In the genomic region with DNA sequence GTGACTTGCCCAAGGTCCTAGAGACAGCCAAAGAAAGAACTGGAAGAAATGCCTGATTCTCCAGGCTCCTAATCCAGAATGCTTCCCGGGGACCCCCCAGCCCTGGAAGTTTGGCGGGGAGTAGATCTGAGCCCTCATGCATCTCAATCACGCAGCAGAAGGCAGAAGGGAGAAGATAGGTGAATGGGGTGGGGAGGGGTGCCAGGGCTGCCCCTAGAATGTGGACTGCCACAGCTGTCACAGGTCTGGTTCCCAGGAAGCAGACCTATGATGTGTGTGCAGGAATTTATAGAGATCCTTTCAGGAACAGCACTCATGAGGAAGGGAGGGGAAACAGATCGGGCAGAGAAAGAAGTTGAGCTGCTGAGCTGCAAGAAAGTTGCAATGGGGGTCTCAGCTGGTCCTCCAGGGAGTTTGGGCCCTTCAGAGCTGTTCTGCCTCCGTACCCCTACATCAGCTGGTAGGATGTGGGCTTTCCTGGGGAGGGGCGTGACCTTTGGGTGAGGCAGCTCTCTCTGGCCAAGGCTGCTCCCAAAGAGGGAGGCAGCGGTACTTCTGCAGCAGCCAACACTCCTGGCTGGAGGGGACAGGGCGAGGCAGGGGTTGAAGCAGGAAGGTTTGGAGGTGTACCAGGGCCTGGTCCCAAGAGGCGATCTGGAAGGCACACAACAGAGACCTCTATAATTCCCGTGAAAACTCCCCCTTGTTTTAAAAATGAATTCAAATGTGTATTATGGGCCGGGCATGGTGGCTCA, we compare ENCODE assay signal across 6 cellular contexts. TPM values are rescaled to one million over a fixed set of nuclear protein-coding genes. Genes with fewer than 3 reads are reported as not detected.
"Had no signal": no experiment of that assay in that cellular context is flagged by ENCODE, and none has a peak within 500 bp of the region (broad histone marks: within the 10 kb centered on the region; RNA-seq: fewer than 3 reads in every experiment).

No MANE protein-coding gene starts in this region.

- H3K4me1 Mint-ChIP-seq: GM23338 had no signal

- H3K4me2 ChIP-seq: GM23338 had no signal

- ATAC-seq: GM23338, HCT116, K562 had no signal

- H2AFZ ChIP-seq: GM23338 had no signal

- DNase-seq: H9, HFFc6, IMR-90 had no signal

- H3K4me3 ChIP-seq: GM23338, K562 had no signal

- H3K27ac Mint-ChIP-seq: GM23338, HFFc6 had no signal

- H3K4me3 Mint-ChIP-seq: GM23338, H9, HFFc6 had no signal

RNA-seq across cellular contexts. Expression of a gene that starts 43.4 kb away (rescaled TPM):
- total RNA-seq: GM23338, HFFc6, IMR-90, K562 had no signal
